Comparison of ENCODE assay signal across 20 cellular contexts in the genomic region with DNA sequence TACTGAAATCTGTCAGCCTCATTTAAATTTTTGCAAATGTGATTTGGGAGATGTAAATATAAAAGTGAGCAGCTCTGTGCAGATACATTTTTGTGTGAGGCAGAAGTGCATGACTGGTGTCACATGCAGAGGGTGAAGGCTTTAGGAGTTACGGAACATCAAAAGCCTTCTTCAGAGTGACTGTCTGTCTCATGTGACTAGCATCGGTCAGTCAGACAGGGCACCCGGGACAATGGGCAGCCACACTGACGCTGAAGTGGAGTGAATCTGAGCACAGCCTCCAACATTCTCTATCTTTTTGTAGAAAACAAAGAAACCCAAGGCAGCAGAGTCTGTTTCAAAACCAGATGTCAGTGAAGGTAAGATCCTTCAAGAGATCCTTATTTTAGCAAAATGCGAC. TPM values are rescaled to one million over a fixed set of nuclear protein-coding genes. Genes with fewer than 3 reads are reported as not detected.
DNase-seq lines count a peak whose midpoint lies in the region; TF ChIP-seq lines count a peak whose summit lies in the region.
"Had no signal": no experiment of that assay in that cellular context is flagged by ENCODE, and none has a peak within 500 bp of the region (broad histone marks: within the 10 kb centered on the region; RNA-seq: fewer than 3 reads in every experiment).

No MANE protein-coding gene starts in this region.

- H3K27ac Mint-ChIP-seq in glutamatergic neuron (ENCODE audit: unreplicated experiment) (peak overlapping the region; percentile 28), nephron (peak overlapping the region; percentile 82 to 89 (median 84)), CD14-positive monocyte (peak overlapping the region in 1 of 7 donors; percentile 73)
- H3K27ac Mint-ChIP-seq: B cell had no signal

- DNase-seq in glutamatergic neuron (no peak), substantia nigra (lab: John Stamatoyannopoulos, UW) (peak in 34 of 49 donors; percentile 3 to 69 (median 28)), CD14-positive monocyte (ENCODE audit: low spot score) (no peak), NCI-H1417 (lab: John Stamatoyannopoulos, UW) (no peak), DMS79 treated with DMSO at 0.1 percent for 48 hours (lab: John Stamatoyannopoulos, UW) (no peak)
- DNase-seq in effector CD8-positive, alpha-beta T cell (lab: John Stamatoyannopoulos, UW): no peak
- DNase-seq: CD4-positive, alpha-beta memory T cell; DMS79; GOT3; KG1; NCI-H1436; NCI-H2029 treated with DMSO at 0.1 percent for 48 hours; NCI-H748 treated with DMSO at 0.1 percent for 48 hours had no signal

- H3K9me3 Mint-ChIP-seq in glutamatergic neuron (ENCODE audit: unreplicated experiment) (peaks cover 9% of the 10 kb centered on the region), nephron (peaks cover 13% of the 10 kb centered on the region), CD14-positive monocyte (peaks cover 34 to 40% (median 36%) of the 10 kb centered on the region in 7 donors)

- H3K4me3 Mint-ChIP-seq in glutamatergic neuron (ENCODE audit: unreplicated experiment) (no peak overlapping the region), nephron (peak overlapping the region in 1 of 3 experiments; percentile 60), CD14-positive monocyte (no peak overlapping the region)
- H3K4me3 Mint-ChIP-seq: B cell; CD4-positive, alpha-beta memory T cell had no signal

- H3K27me3 Mint-ChIP-seq in glutamatergic neuron (ENCODE audit: unreplicated experiment) (peaks cover 2% of the 10 kb centered on the region), nephron (ENCODE audit: low read depth) (no peaks in the 10 kb centered on the region), CD14-positive monocyte (ENCODE audit: low read depth in 3 of 3) (peaks cover 0 to 1% (median 0%) of the 10 kb centered on the region in 3 donors)
- H3K27me3 Mint-ChIP-seq: B cell; CD4-positive, alpha-beta memory T cell had no signal

- TF ChIP-seq CTCF in glutamatergic neuron (IDR thresholded peaks at IDR 0.05; ENCODE audit: partially characterized antibody, unreplicated experiment) (no peak), nephron (IDR thresholded peaks at IDR 0.05; ENCODE audit: unreplicated experiment in 3 of 3) (no peak), CD14-positive monocyte (IDR thresholded peaks at IDR 0.05) (no peak)

- H3K27ac ChIP-seq in angular gyrus (ENCODE audit: low read depth, low read length) (peak overlapping the region; percentile 27), substantia nigra (ENCODE audit: low read depth, low read length, poor library complexity, severe bottlenecking) (peak overlapping the region; percentile 76)
- H3K27ac ChIP-seq: RWPE1, SJCRH30 had no signal

- intact Hi-C loops in CD14-positive monocyte (cut with micrococcal nuclease): no loop called here

- H3K4me1 Mint-ChIP-seq in glutamatergic neuron (ENCODE audit: low read depth, unreplicated experiment) (peaks cover 24% of the 10 kb centered on the region), nephron (peaks cover 35% of the 10 kb centered on the region), CD14-positive monocyte (no peaks in the 10 kb centered on the region)
- H3K4me1 Mint-ChIP-seq: B cell had no signal

- H3K36me3 Mint-ChIP-seq in glutamatergic neuron (ENCODE audit: unreplicated experiment) (peaks cover 19% of the 10 kb centered on the region), nephron (ENCODE audit: low read depth) (peaks cover 74% of the 10 kb centered on the region), CD14-positive monocyte (peaks cover 93 to 100% of the 10 kb centered on the region in 2 donors)

RNA-seq across cellular contexts. Expression of gene FAM209A, which starts 7.9 kb away (rescaled TPM):
- not detected for total RNA-seq in glutamatergic neuron (ENCODE audit: unreplicated experiment)
- under 1 TPM in 1 of 2 donors, not detected in 1; 0.19 TPM for polyA plus RNA-seq in CD14-positive monocyte
- total RNA-seq: G401, SJCRH30 had no signal

RNA-seq across cellular contexts. Expression of gene FAM209B, which starts 16.4 kb away (rescaled TPM):
- total RNA-seq in glutamatergic neuron (ENCODE audit: unreplicated experiment): not detected
- under 1 TPM; 0.66 to 0.84 TPM for polyA plus RNA-seq in CD14-positive monocyte
- total RNA-seq: G401, NCI-H460, SJCRH30 had no signal

RNA-seq across cellular contexts. Expression of gene RTF2, which starts 48.2 kb away (rescaled TPM):
- 66.3 TPM for total RNA-seq in glutamatergic neuron (ENCODE audit: unreplicated experiment)
- 100 to 1,000 TPM; 148 to 163 TPM for polyA plus RNA-seq in CD14-positive monocyte

Comparison
In these comparisons a context has a peak if more than half of its experiments do, and no peak if none do; other contexts are left out.
1. DNase-seq: peak in substantia nigra (34 of 49); none in glutamatergic neuron (single experiment), CD14-positive monocyte (single experiment), NCI-H1417 (0 of 3), DMS79 treated with DMSO at 0.1 percent for 48 hours (single experiment) and effector CD8-positive, alpha-beta T cell (single experiment).